ENCODE assay signal across 8 cellular contexts in genomic region chr13:75365724-75366173, GRCh38.
A peak's percentile ranks its signal among the peaks of the same experiment; 100 is the strongest.
DNase-seq lines count a peak whose midpoint lies in the region; ATAC-seq and TF ChIP-seq lines count a peak whose summit lies in the region.

No MANE protein-coding gene starts in this region.

- TF ChIP-seq POLR2A in body of pancreas (IDR thresholded peaks at IDR 0.05) = no peak

- H2AFZ ChIP-seq in GM23248 = 0 out of 2 replicates have a peak overlapping the region, but pooled peaks have one; percentile 11

- H3K27ac ChIP-seq in GM23248 = peak overlapping the region; percentile 80
- no peak overlapping the region for H3K27ac ChIP-seq in body of pancreas

- H3K4me1 ChIP-seq in GM23248 (ENCODE audit: insufficient read depth) (peaks cover 44% of the 10 kb centered on the region), body of pancreas (peaks cover 16% of the 10 kb centered on the region)

- H3K79me2 ChIP-seq in GM23248 (ENCODE audit: insufficient read depth) = peaks cover 13% of the 10 kb centered on the region; the same call in 1 of the 2 replicates

- H3K4me2 ChIP-seq in GM23248 (ENCODE audit: unreplicated experiment) = peak overlapping the region; percentile 51

- peaks cover 42% of the 10 kb centered on the region for H3F3A ChIP-seq in GM23248 (ENCODE audit: insufficient read depth)

- intact Hi-C loops in body of pancreas (cut with DNase I) = no loop called here

- H3K4me3 ChIP-seq in GM23248 (peak overlapping the region; percentile 56), body of pancreas (no peak overlapping the region)

- H3K27me3 ChIP-seq in GM23248 (replicated peaks; ENCODE audit: insufficient read depth) (no peaks in the 10 kb centered on the region), body of pancreas (no peaks in the 10 kb centered on the region)

- H3K9ac ChIP-seq in GM23248 = peak overlapping the region; percentile 47

- peak; percentile 36 for DNase-seq in SIG-M5 treated with dmso at 0.1 percent for 504 hours (lab: John Stamatoyannopoulos, UW; ENCODE audit: unreplicated experiment)
- DNase-seq in SIG-M5 (lab: John Stamatoyannopoulos, UW) = no peak
- DNase-seq in GM23248 = peak; percentile 94
- peak; percentile 93 for DNase-seq in M059J (ENCODE audit: low read depth)
- DNase-seq in body of pancreas = no peak
- DNase-seq in renal cortical epithelial cell (ENCODE audit: low read depth) = peak; percentile 76
- no peak for DNase-seq in NCI-H1417 treated with DMSO at 0.1 percent for 48 hours (lab: John Stamatoyannopoulos, UW)
- DNase-seq in DMS 273 treated with DMSO at 0.1 percent for 48 hours (lab: John Stamatoyannopoulos, UW) = no peak

- H3K9me3 ChIP-seq in GM23248 (ENCODE audit: low read depth) (no peaks in the 10 kb centered on the region), body of pancreas (no peaks in the 10 kb centered on the region)

- ATAC-seq in body of pancreas = peak; percentile 24

- no peaks in the 10 kb centered on the region; the same call in 1 of the 2 replicates for H3K9me2 ChIP-seq in GM23248 (ENCODE audit: insufficient read depth)

- in situ Hi-C loops in GM23248 (cut with MboI) = no loop called here

- no peaks in the 10 kb centered on the region for H3K36me3 ChIP-seq in GM23248 (ENCODE audit: low read depth)
- H3K36me3 ChIP-seq in body of pancreas (replicated peaks in 1 of 2; ENCODE audit: insufficient read depth in 1 of 2, low read depth in 2 of 2) = no peaks in the 10 kb centered on the region

- TF ChIP-seq CTCF in body of pancreas (IDR thresholded peaks at IDR 0.05) = no peak

- H4K20me1 ChIP-seq in GM23248 (ENCODE audit: insufficient read depth) = no peaks in the 10 kb centered on the region

- 31 to 35% methylated on average over 5 of the region's 5 CpGs for WGBS in GM23248 (ENCODE audit: low coverage in 1 of 2, low lambda C conversion rate in 2 of 2, missing lambda C conversion rate in 2 of 2), 2 experiments
- 74 to 77% methylated on average over 5 of the region's 5 CpGs for WGBS in body of pancreas, 2 donors

Comparison
In these comparisons a context has a peak if more than half of its experiments do, and no peak if none do; other contexts are left out.
1. DNase-seq: peak in SIG-M5 treated with dmso at 0.1 percent for 504 hours (single experiment), GM23248 (single experiment), M059J (single experiment) and renal cortical epithelial cell (single experiment); none in SIG-M5 (single experiment), body of pancreas (0 of 4), NCI-H1417 treated with DMSO at 0.1 percent for 48 hours (single experiment) and DMS 273 treated with DMSO at 0.1 percent for 48 hours (single experiment).